8 cellular contexts compared by ENCODE assay signal in the genomic region with DNA sequence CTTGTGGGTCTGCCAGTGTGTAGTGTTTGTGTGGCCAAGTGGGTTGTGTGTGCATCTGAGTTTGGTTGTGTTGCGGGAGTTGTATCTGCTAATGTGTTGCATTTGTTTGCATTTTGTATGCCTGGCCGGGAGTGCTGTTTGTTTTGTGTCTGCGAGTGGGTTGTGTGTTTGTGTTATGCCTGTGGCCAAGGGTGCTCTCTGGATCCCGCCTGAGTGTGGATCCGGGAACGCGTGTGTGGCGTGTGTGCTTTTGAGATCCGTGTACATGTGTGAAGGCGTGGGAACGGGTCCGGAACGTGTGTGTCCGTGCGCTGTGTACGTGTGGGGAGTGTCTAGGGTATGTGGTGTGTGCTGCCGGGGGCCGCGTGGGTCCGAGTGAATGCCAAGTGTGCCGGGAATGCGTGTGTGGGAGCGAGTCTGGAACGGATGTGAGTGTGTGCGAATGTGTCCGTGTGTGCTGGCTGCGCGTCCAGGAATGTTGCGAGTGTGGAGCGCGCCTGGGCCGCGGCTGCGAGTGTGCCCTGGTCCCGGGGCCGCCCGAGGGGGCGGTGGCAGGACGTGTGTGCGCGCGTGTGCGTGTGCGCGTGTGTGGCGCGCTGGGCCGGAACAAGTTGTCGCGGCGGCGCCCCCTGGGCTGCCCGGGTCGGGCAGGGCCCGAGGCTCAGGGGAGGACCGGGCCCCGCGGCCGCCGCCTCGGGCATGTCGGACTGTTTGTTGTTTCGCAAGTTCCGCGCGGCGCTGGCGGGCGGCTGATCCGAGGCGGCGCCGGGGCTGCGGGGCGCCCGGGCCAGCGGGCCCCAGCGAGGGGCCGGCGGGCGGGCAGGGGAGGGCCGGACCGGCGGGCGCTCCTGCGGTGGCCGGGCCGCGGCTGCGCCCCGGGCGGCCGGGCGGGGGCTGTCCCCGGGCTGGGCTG. TPM values are rescaled to one million over a fixed set of nuclear protein-coding genes. Genes with fewer than 3 reads are reported as not detected.
DNase-seq lines count a peak whose midpoint lies in the region; ATAC-seq and TF ChIP-seq lines count a peak whose summit lies in the region.

No MANE protein-coding gene starts in this region.

- H3K4me1 ChIP-seq in OCI-LY1 (ENCODE audit: insufficient read depth, low read length, severe bottlenecking) = peaks cover 19% of the 10 kb centered on the region
- H3K4me1 ChIP-seq in mammary epithelial cell (ENCODE audit: insufficient read depth, low read length) = peaks cover 31% of the 10 kb centered on the region

- H3K79me2 ChIP-seq in OCI-LY1 (ENCODE audit: insufficient read depth, low read length) (no peaks in the 10 kb centered on the region), mammary epithelial cell (ENCODE audit: insufficient read depth, low read length) (peaks cover 46% of the 10 kb centered on the region)

- in situ Hi-C loops in mammary epithelial cell (cut with MboI; ENCODE audit: low sequenced_read_pairs in 2 of 2) = loop anchor here (10.0 to 25.0 kb wide), 5 partner anchors 225 to 1478 kb away; a partner anchor contains a TSS

- H3F3A ChIP-seq in OCI-LY1 (ENCODE audit: insufficient read depth, low read length) = no peaks in the 10 kb centered on the region

- H3K4me3 ChIP-seq in OCI-LY1 (ENCODE audit: low read depth, low read length, poor library complexity, severe bottlenecking) (peak overlapping the region; percentile 51), mammary epithelial cell (replicated peaks in 1 of 3; ENCODE audit: insufficient read depth in 1 of 3, low read depth in 2 of 3, low read length in 3 of 3) (peak overlapping the region; percentile 56 to 83 (median 71))

- no peaks in the 10 kb centered on the region for H3K27me3 ChIP-seq in OCI-LY1 (ENCODE audit: insufficient read depth, low read length)
- no peaks in the 10 kb centered on the region for H3K27me3 ChIP-seq in mammary epithelial cell (ENCODE audit: insufficient read depth, low read length)

- CTCF ChIA-PET in mammary epithelial cell (lab: Charles Lee; ENCODE audit: low non-redundant PET) = no interaction called here

- H3K36me3 ChIP-seq in OCI-LY1 (ENCODE audit: insufficient read depth, low read length) (no peaks in the 10 kb centered on the region), mammary epithelial cell (ENCODE audit: insufficient read depth, low read length) (no peaks in the 10 kb centered on the region)

- H3K27ac ChIP-seq in OCI-LY1 (ENCODE audit: low read depth, low read length, poor library complexity, severe bottlenecking) (no peak overlapping the region), mammary epithelial cell (ENCODE audit: insufficient read depth, low read depth, low read length) (peak overlapping the region; percentile 66)

- H2AFZ ChIP-seq in OCI-LY1 (ENCODE audit: low read length) (no peak overlapping the region), mammary epithelial cell (ENCODE audit: low read depth, low read length) (peak overlapping the region; percentile 87)

- no peaks in the 10 kb centered on the region for H4K20me1 ChIP-seq in OCI-LY1 (ENCODE audit: insufficient read depth, low read length)
- no peaks in the 10 kb centered on the region for H4K20me1 ChIP-seq in mammary epithelial cell (ENCODE audit: insufficient read depth, low read length)

- no peak for ATAC-seq in GM21423 (IDR thresholded peaks at IDR 0.05; ENCODE audit: unreplicated experiment)

- dilution Hi-C loops in mammary epithelial cell (cut with HindIII; ENCODE audit: low sequenced_read_pairs) = loop anchor here (25.0 kb wide), 1 partner anchor 475 kb away; no protein-coding TSS in a partner anchor

- H3K4me2 ChIP-seq in OCI-LY1 (ENCODE audit: low read length) = peak overlapping the region; percentile 81
- H3K4me2 ChIP-seq in mammary epithelial cell (ENCODE audit: insufficient read depth, low read depth, low read length) = peak overlapping the region; percentile 100

- 1% methylated on average over 21 of the region's 95 CpGs for WGBS in mammary epithelial cell (ENCODE audit: low coverage, missing lambda C conversion rate)

- DNase-seq in DMS53 (lab: John Stamatoyannopoulos, UW) = peak; percentile 72
- no peak for DNase-seq in DMS53 treated with DMSO at 0.1 percent for 48 hours (lab: John Stamatoyannopoulos, UW; ENCODE audit: unreplicated experiment)
- DNase-seq in mammary epithelial cell = peak; percentile 67
- DNase-seq in islet precursor cell = peak; percentile 77
- DNase-seq in stimulated activated CD8-positive, alpha-beta memory T cell treated with anti-CD3 and anti-CD28 coated beads, Interleukin-4, amount 100 ng/mL, for 48 hours = peak; percentile 28
- DNase-seq in activated gamma-delta T cell (lab: John Stamatoyannopoulos, UW) = no peak

- H3K9ac ChIP-seq in OCI-LY1 (ENCODE audit: low read length) (no peak overlapping the region), mammary epithelial cell (ENCODE audit: insufficient read depth, low read length) (peak overlapping the region; percentile 90)

- H3K9me2 ChIP-seq in OCI-LY1 (ENCODE audit: low read depth, low read length) = no peaks in the 10 kb centered on the region

- no TSS peak for BruUV-seq in mammary epithelial cell (replicated peaks; lab: Mats Ljungman, UMichigan)

- intact Hi-C loops in mammary epithelial cell (cut with micrococcal nuclease) = loop anchor here (1.0 to 10.0 kb wide), 13 partner anchors 45 to 1471 kb away; no protein-coding TSS in a partner anchor

- H3K9me3 ChIP-seq in OCI-LY1 (ENCODE audit: low read length) (no peaks in the 10 kb centered on the region), mammary epithelial cell (replicated peaks; ENCODE audit: insufficient read depth, low read length) (no peaks in the 10 kb centered on the region)

- TF ChIP-seq CTCF in OCI-LY1 (IDR thresholded peaks at IDR 0.05; ENCODE audit: low read length) = no peak
- no peak for TF ChIP-seq CTCF in mammary epithelial cell (conservative IDR thresholded peaks at IDR 0.05 in 1 of 2, IDR thresholded peaks at IDR 0.05 in 1 of 2; ENCODE audit: extremely low read depth in 1 of 2, insufficient read depth in 1 of 2, low read depth in 1 of 2, low read length in 2 of 2)

RNA-seq across cellular contexts. Expression of a gene that starts 0.9 kb away (rescaled TPM):
- 10 to 100 TPM; 38.9 to 46.3 TPM for total RNA-seq in mammary epithelial cell
- polyA plus RNA-seq in mammary epithelial cell = 29.4 TPM
- polyA minus RNA-seq in mammary epithelial cell = 53.0 TPM

RNA-seq across cellular contexts. Expression of a gene that starts 6.5 kb away (rescaled TPM):
- total RNA-seq in mammary epithelial cell = 10 to 100 TPM; 28.7 to 35.4 TPM
- polyA plus RNA-seq in mammary epithelial cell = 31.3 TPM
- polyA minus RNA-seq in mammary epithelial cell = 41.2 TPM

RNA-seq across cellular contexts. Expression of a gene that starts 55.5 kb away (rescaled TPM):
- 10 to 100 TPM; 22.5 to 93.1 TPM for total RNA-seq in mammary epithelial cell
- polyA plus RNA-seq in mammary epithelial cell = 42.9 TPM
- 22.4 TPM for polyA minus RNA-seq in mammary epithelial cell

Comparison
In these comparisons a context has a peak if more than half of its experiments do, and no peak if none do; other contexts are left out.
1. DNase-seq: peak in DMS53 (single experiment), mammary epithelial cell (single experiment), islet precursor cell (single experiment) and stimulated activated CD8-positive, alpha-beta memory T cell treated with anti-CD3 and anti-CD28 coated beads, Interleukin-4, amount 100 ng/mL, for 48 hours (single experiment); none in DMS53 treated with DMSO at 0.1 percent for 48 hours (single experiment) and activated gamma-delta T cell (single experiment).